ENCODE assay signal across 1 cellular context in genomic region chr7:129216101-129216715, GRCh38.
A peak's percentile ranks its signal among the peaks of the same experiment; 100 is the strongest.
TF ChIP-seq lines count a peak whose summit lies in the region.

No MANE protein-coding gene starts in this region.

TF ChIP-seq in HepG2, 621 proteins besides CTCF, POLR2A, EP300 and RAD21:
- TF ChIP-seq ZNF687 (CRISPR knock-in tag; IDR thresholded peaks at IDR 0.05): peak; percentile 49; the same call in 1 of the 2 replicates
